34 cellular contexts compared by ENCODE assay signal in genomic region chr14:99675951-99676350, GRCh38. TPM values are rescaled to one million over a fixed set of nuclear protein-coding genes. Genes with fewer than 3 reads are reported as not detected.
"Had no signal": no experiment of that assay in that cellular context is flagged by ENCODE, and none has a peak within 500 bp of the region (broad histone marks: within the 10 kb centered on the region; RNA-seq: fewer than 3 reads in every experiment).

No MANE protein-coding gene starts in this region.

- H3K4me1 ChIP-seq: ascending aorta, lower lobe of right lung, stomach had no signal

- H3K27ac ChIP-seq: ascending aorta, cardiac muscle cell, coronary artery, lower lobe of right lung, skin epidermis, stomach, thyroid gland, WERI-Rb-1 had no signal

- H3K4me3 ChIP-seq: ascending aorta, cardiac muscle cell, coronary artery, lower lobe of right lung, skin epidermis, stomach, thyroid gland had no signal

- H3K9me3 ChIP-seq: thyroid gland had no signal

- DNase-seq: activated CD4-positive, alpha-beta T cell treated with anti-CD3 and anti-CD28 coated beads for 48 hours; activated CD8-positive, alpha-beta memory T cell treated with anti-CD3 and anti-CD28 coated beads, Interleukin-2, amount 50 U/mL, for 4 hours; activated gamma-delta T cell; activated naive CD4-positive, alpha-beta T cell treated with anti-CD3 and anti-CD28 coated beads, Interleukin-2, amount 10 ng/mL, durations not matched to agents 7 days and 5 days; activated naive CD8-positive, alpha-beta T cell treated with anti-CD3 and anti-CD28 coated beads, Interleukin-2, amount 10 ng/mL, durations not matched to agents 7 days and 5 days; activated T-cell treated with anti-CD3 and anti-CD28 coated beads, Interleukin-2, amount 50 U/mL, for 1 hour; cerebellar nuclear complex; endodermal cell; foreskin fibroblast; head of caudate nucleus; hippocampal formation; lower lobe of right lung; mesenchymal stem cell; stimulated activated CD4-positive, alpha-beta T cell treated with anti-CD3 and anti-CD28 coated beads, Interleukin-1b, Interleukin-23, amount 100 ng/mL, for 48 hours; stimulated activated CD4-positive, alpha-beta T cell treated with anti-CD3 and anti-CD28 coated beads, Interleukin-4, amount 100 ng/mL, for 4 hours; stimulated activated CD8-positive, alpha-beta memory T cell treated with anti-CD3 and anti-CD28 coated beads, Interleukin-4, amount 100 ng/mL, for 48 hours; stimulated activated naive B cell treated with anti-CD40 and anti-IgM and Interleukin-4, amounts not matched to agents 10 μg/mL and 1 μg/mL and 100 μg/mL, for 72 hours; stomach; thyroid gland; WERI-Rb-1 had no signal

- H3K36me3 ChIP-seq: ascending aorta, cardiac muscle cell, lower lobe of right lung, stomach, thyroid gland, WERI-Rb-1 had no signal

- H3K27me3 ChIP-seq: ascending aorta, cardiac muscle cell had no signal

- ATAC-seq: activated CD4-positive, CD25-positive, alpha-beta regulatory T cell treated with anti-CD3 and anti-CD28 coated beads, Interleukin-2, amount 50 U/mL, for 24 hours; esophagus mucosa; left colon; lower lobe of right lung; naive thymus-derived CD8-positive, alpha-beta T cell; sciatic nerve; stimulated activated naive B cell treated with anti-CD40 and anti-IgM and Interleukin-4, amounts not matched to agents 10 μg/mL and 1 μg/mL and 100 μg/mL, for 72 hours had no signal

- FAIRE-seq: keratinocyte, TTC549 had no signal

RNA-seq across cellular contexts. Expression of gene CYP46A1, which starts 8.1 kb away (rescaled TPM):
- total RNA-seq: activated T-helper 1 cell treated with anti-CD3 and anti-CD28 coated beads, Interleukin-12 subunit alpha, Interleukin-12 subunit beta, Interleukin-2, Interleukin-4 antibody, amounts not matched to agents 30 ng/mL and 10 ng/mL and 1 ng/mL, durations not matched to agents 14 hours and 24 hours and 36 hours; ascending aorta; esophagus mucosa; T-helper 1 cell treated with Interleukin-12 subunit alpha and Interleukin-12 subunit beta and Interleukin-4 antibody, amounts not matched to agents 30 ng/mL and 1 ng/mL, for 36 hours had no signal

RNA-seq across cellular contexts. Expression of gene HHIPL1, which starts 31.0 kb away (rescaled TPM):
- total RNA-seq: activated CD8-positive, alpha-beta memory T cell treated with anti-CD3 and anti-CD28 coated beads for 36 hours; activated T-helper 1 cell treated with anti-CD3 and anti-CD28 coated beads, Interleukin-12 subunit alpha, Interleukin-12 subunit beta, Interleukin-2, Interleukin-4 antibody, amounts not matched to agents 30 ng/mL and 10 ng/mL and 1 ng/mL, durations not matched to agents 14 hours and 24 hours and 36 hours had no signal
- polyA plus RNA-seq: naive thymus-derived CD8-positive, alpha-beta T cell had no signal
